12 cellular contexts compared by ENCODE assay signal in the genomic region with DNA sequence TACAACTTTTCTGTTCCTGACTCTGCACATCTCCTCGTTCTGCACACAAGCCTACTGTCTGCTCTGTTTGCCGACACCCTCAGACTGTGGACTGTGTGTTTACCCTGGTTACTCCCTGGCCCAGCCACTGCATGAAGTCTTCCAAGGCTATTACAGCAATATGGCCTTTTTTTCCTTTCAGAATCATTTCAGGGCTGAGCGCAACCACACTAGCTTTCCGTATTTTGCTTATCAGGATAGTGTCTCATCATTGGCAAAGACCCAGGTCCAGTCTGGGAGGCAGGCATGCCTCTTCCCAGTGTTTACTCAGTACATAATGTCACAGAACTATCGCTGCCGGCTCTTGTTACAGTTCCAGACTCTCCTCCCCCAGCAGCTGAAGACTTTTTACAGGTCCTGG. TPM values are rescaled to one million over a fixed set of nuclear protein-coding genes. Genes with fewer than 3 reads are reported as not detected.
DNase-seq lines count a peak whose midpoint lies in the region; ATAC-seq and TF ChIP-seq lines count a peak whose summit lies in the region.
"Had no signal": no experiment of that assay in that cellular context is flagged by ENCODE, and none has a peak within 500 bp of the region (broad histone marks: within the 10 kb centered on the region; RNA-seq: fewer than 3 reads in every experiment).

No MANE protein-coding gene starts in this region.

- no peaks in the 10 kb centered on the region for H3K36me3 ChIP-seq in right lobe of liver
- no peaks in the 10 kb centered on the region for H3K36me3 ChIP-seq in suprapubic skin

- peak overlapping the region in 2 of 3 donors; percentile 20 to 31 for H3K27ac ChIP-seq in right lobe of liver
- no peak overlapping the region for H3K27ac ChIP-seq in suprapubic skin
- H3K27ac ChIP-seq: 22Rv1 had no signal

- intact Hi-C loops in right lobe of liver (cut with DNase I) = no loop called here

- no peak overlapping the region for H3K4me3 ChIP-seq in choroid plexus epithelial cell (ENCODE audit: low read depth, low read length)
- no peak overlapping the region for H3K4me3 ChIP-seq in right lobe of liver
- no peak overlapping the region for H3K4me3 ChIP-seq in suprapubic skin
- H3K4me3 ChIP-seq: dorsolateral prefrontal cortex had no signal

- H3K9me3 ChIP-seq in right lobe of liver = no peaks in the 10 kb centered on the region
- no peaks in the 10 kb centered on the region for H3K9me3 ChIP-seq in suprapubic skin

- H3K4me3 Mint-ChIP-seq in activated CD8-positive, alpha-beta T cell treated with anti-CD3 and anti-CD28 coated beads, Interleukin-2, amount 10 ng/mL, durations not matched to agents 7 days and 5 days = no peak overlapping the region
- H3K4me3 Mint-ChIP-seq: activated CD4-positive, alpha-beta T cell treated with anti-CD3 and anti-CD28 coated beads for 36 hours had no signal

- TF ChIP-seq POLR2A in right lobe of liver (IDR thresholded peaks at IDR 0.05) = no peak
- no peak for TF ChIP-seq POLR2A in suprapubic skin (IDR thresholded peaks at IDR 0.05)

- no peak overlapping the region for H3K27ac Mint-ChIP-seq in activated CD8-positive, alpha-beta T cell treated with anti-CD3 and anti-CD28 coated beads, Interleukin-2, amount 10 ng/mL, durations not matched to agents 7 days and 5 days
- H3K27ac Mint-ChIP-seq: activated CD4-positive, alpha-beta T cell treated with anti-CD3 and anti-CD28 coated beads for 36 hours had no signal

- no peaks in the 10 kb centered on the region for H3K27me3 Mint-ChIP-seq in activated CD8-positive, alpha-beta T cell treated with anti-CD3 and anti-CD28 coated beads, Interleukin-2, amount 10 ng/mL, durations not matched to agents 7 days and 5 days (ENCODE audit: low read depth)

- ATAC-seq in right lobe of liver = peak; percentile 95 to 98 (median 97)
- no peak for ATAC-seq in activated CD8-positive, alpha-beta T cell treated with anti-CD3 and anti-CD28 coated beads, Interleukin-2, amount 10 ng/mL, durations not matched to agents 7 days and 5 days
- ATAC-seq: activated CD4-positive, alpha-beta T cell treated with anti-CD3 and anti-CD28 coated beads for 36 hours had no signal

- DNase-seq in DMS53 (lab: John Stamatoyannopoulos, UW) (peak; percentile 2), DMS53 treated with DMSO at 0.1 percent for 48 hours (lab: John Stamatoyannopoulos, UW; ENCODE audit: unreplicated experiment) (no peak), choroid plexus epithelial cell (ENCODE audit: low read depth) (peak; percentile 1), right lobe of liver (peak; percentile 60 to 85 (median 78)), suprapubic skin (ENCODE audit: low spot score in 2 of 2) (peak; percentile 72 to 78), T-helper 1 cell (no peak), SIG-M5 treated with dmso at 0.1 percent for 504 hours (lab: John Stamatoyannopoulos, UW; ENCODE audit: unreplicated experiment) (no peak)
- no peak for DNase-seq in activated CD8-positive, alpha-beta T cell treated with anti-CD3 and anti-CD28 coated beads, Interleukin-2, amount 10 ng/mL, durations not matched to agents 7 days and 5 days
- DNase-seq: activated CD4-positive, alpha-beta T cell treated with anti-CD3 and anti-CD28 coated beads for 36 hours; GOT3 had no signal

- H3K27me3 ChIP-seq in right lobe of liver (no peaks in the 10 kb centered on the region), suprapubic skin (no peaks in the 10 kb centered on the region)
- H3K27me3 ChIP-seq: dorsolateral prefrontal cortex had no signal

- TF ChIP-seq CTCF in choroid plexus epithelial cell (conservative IDR thresholded peaks at IDR 0.05; ENCODE audit: low read depth, low read length) = no peak
- TF ChIP-seq CTCF in right lobe of liver (IDR thresholded peaks at IDR 0.05) = no peak
- TF ChIP-seq CTCF in suprapubic skin (IDR thresholded peaks at IDR 0.05) = no peak

- CTCF ChIA-PET in activated CD8-positive, alpha-beta T cell treated with anti-CD3 and anti-CD28 coated beads, Interleukin-2, amount 10 ng/mL, durations not matched to agents 7 days and 5 days (lab: Charles Lee) = no interaction called here

- TF ChIP-seq EP300 in suprapubic skin (IDR thresholded peaks at IDR 0.05) = no peak

- H3K4me1 ChIP-seq in right lobe of liver = peaks cover 0 to 15% (median 8%) of the 10 kb centered on the region in 4 donors
- H3K4me1 ChIP-seq in suprapubic skin = peaks cover 11% of the 10 kb centered on the region

- POLR2A ChIA-PET in activated CD8-positive, alpha-beta T cell treated with anti-CD3 and anti-CD28 coated beads, Interleukin-2, amount 10 ng/mL, durations not matched to agents 7 days and 5 days (lab: Charles Lee) = no interaction called here

- H3K4me1 Mint-ChIP-seq in activated CD8-positive, alpha-beta T cell treated with anti-CD3 and anti-CD28 coated beads, Interleukin-2, amount 10 ng/mL, durations not matched to agents 7 days and 5 days (ENCODE audit: low read depth) = no peaks in the 10 kb centered on the region
- H3K4me1 Mint-ChIP-seq: activated CD4-positive, alpha-beta T cell treated with anti-CD3 and anti-CD28 coated beads for 36 hours had no signal

- peaks cover 7% of the 10 kb centered on the region for H3K9me3 Mint-ChIP-seq in activated CD8-positive, alpha-beta T cell treated with anti-CD3 and anti-CD28 coated beads, Interleukin-2, amount 10 ng/mL, durations not matched to agents 7 days and 5 days (ENCODE audit: insufficient read depth)

- H3K36me3 Mint-ChIP-seq in activated CD8-positive, alpha-beta T cell treated with anti-CD3 and anti-CD28 coated beads, Interleukin-2, amount 10 ng/mL, durations not matched to agents 7 days and 5 days (ENCODE audit: low read depth) = no peaks in the 10 kb centered on the region

- WGBS in right lobe of liver (ENCODE audit: insufficient coverage, low coverage, low lambda C conversion rate, missing lambda C conversion rate) = 19% methylated on average over 6 of the region's 6 CpGs
- 23% methylated on average over 6 of the region's 6 CpGs for WGBS in suprapubic skin

RNA-seq across cellular contexts. Expression of a gene that starts 10.1 kb away (rescaled TPM):
- total RNA-seq in right lobe of liver (not detected), suprapubic skin (10 to 100 TPM in 1 of 4 donors, 1 to 10 TPM in 3; 3.0 to 14.2 (median 4.1) TPM)
- total RNA-seq in activated CD8-positive, alpha-beta T cell treated with anti-CD3 and anti-CD28 coated beads, Interleukin-2, amount 10 ng/mL, durations not matched to agents 7 days and 5 days = not detected
- total RNA-seq: activated CD4-positive, alpha-beta T cell treated with anti-CD3 and anti-CD28 coated beads for 36 hours had no signal

Comparison
In these comparisons a context has a peak if more than half of its experiments do, and no peak if none do; other contexts are left out.
1. DNase-seq: peak in DMS53 (single experiment), choroid plexus epithelial cell (single experiment), right lobe of liver (3 of 3) and suprapubic skin (2 of 2); none in DMS53 treated with DMSO at 0.1 percent for 48 hours (single experiment), T-helper 1 cell (0 of 5), activated CD8-positive, alpha-beta T cell treated with anti-CD3 and anti-CD28 coated beads, Interleukin-2, amount 10 ng/mL, durations not matched to agents 7 days and 5 days (single experiment) and SIG-M5 treated with dmso at 0.1 percent for 504 hours (single experiment).